ENCODE assay signal across 12 cellular contexts in genomic region chr22:45006101-45006872, GRCh38. TPM values are rescaled to one million over a fixed set of nuclear protein-coding genes. Genes with fewer than 3 reads are reported as not detected.
DNase-seq lines count a peak whose midpoint lies in the region; ATAC-seq and TF ChIP-seq lines count a peak whose summit lies in the region.
"Had no signal": no experiment of that assay in that cellular context is flagged by ENCODE, and none has a peak within 500 bp of the region (broad histone marks: within the 10 kb centered on the region; RNA-seq: fewer than 3 reads in every experiment).

No MANE protein-coding gene starts in this region.

- TF ChIP-seq CTCF in breast epithelium (IDR thresholded peaks at IDR 0.05): no peak
- TF ChIP-seq CTCF in mammary epithelial cell (conservative IDR thresholded peaks at IDR 0.05 in 1 of 2, IDR thresholded peaks at IDR 0.05 in 1 of 2; ENCODE audit: extremely low read depth in 1 of 2, insufficient read depth in 1 of 2, low read depth in 1 of 2, low read length in 2 of 2): no peak

- 9% methylated on average over 19 of the region's 19 CpGs for WGBS in mammary epithelial cell (ENCODE audit: low coverage, missing lambda C conversion rate)
- 4% methylated on average over 19 of the region's 19 CpGs for WGBS in urinary bladder

- H3K4me3 Mint-ChIP-seq in effector memory CD8-positive, alpha-beta T cell: peak overlapping the region; percentile 45 to 58
- peak overlapping the region in 9 of 10 donors; percentile 38 to 76 (median 71) for H3K4me3 Mint-ChIP-seq in naive thymus-derived CD4-positive, alpha-beta T cell

- CTCF ChIA-PET in mammary epithelial cell (lab: Charles Lee; ENCODE audit: low non-redundant PET): no interaction called here
- CTCF ChIA-PET in naive thymus-derived CD4-positive, alpha-beta T cell (lab: Charles Lee): no interaction called here

- TF ChIP-seq POLR2A in breast epithelium (IDR thresholded peaks at IDR 0.05): no peak

- H3K9me3 Mint-ChIP-seq in effector memory CD8-positive, alpha-beta T cell: no peaks in the 10 kb centered on the region
- peaks cover 0 to 5% (median 0%) of the 10 kb centered on the region in 11 donors for H3K9me3 Mint-ChIP-seq in naive thymus-derived CD4-positive, alpha-beta T cell

- H3K27ac ChIP-seq in breast epithelium (peak overlapping the region; percentile 73 to 85), mammary epithelial cell (ENCODE audit: insufficient read depth, low read depth, low read length) (no peak overlapping the region), urinary bladder (ENCODE audit: low read depth) (no peak overlapping the region)
- H3K27ac ChIP-seq in naive thymus-derived CD4-positive, alpha-beta T cell (ENCODE audit: low read depth, low read length): no peak overlapping the region

- H2AFZ ChIP-seq in mammary epithelial cell (ENCODE audit: low read depth, low read length): no peak overlapping the region

- H3K27ac Mint-ChIP-seq in effector memory CD8-positive, alpha-beta T cell: no peak overlapping the region
- H3K27ac Mint-ChIP-seq in naive thymus-derived CD4-positive, alpha-beta T cell: peak overlapping the region in 1 of 9 donors; percentile 51

- intact Hi-C loops in breast epithelium (cut with DNase I; ENCODE audit: low total_unique reads) (no loop called here), mammary epithelial cell (cut with micrococcal nuclease) (no loop called here)
- intact Hi-C loops in naive thymus-derived CD4-positive, alpha-beta T cell (cut with micrococcal nuclease): no loop called here

- no peaks in the 10 kb centered on the region for H3K36me3 ChIP-seq in breast epithelium
- no peaks in the 10 kb centered on the region for H3K36me3 ChIP-seq in mammary epithelial cell (ENCODE audit: insufficient read depth, low read length)
- H3K36me3 ChIP-seq in naive thymus-derived CD4-positive, alpha-beta T cell (ENCODE audit: control insufficient read depth in 2 of 3, insufficient read depth in 3 of 3, low read length in 3 of 3): no peaks in the 10 kb centered on the region
- no peaks in the 10 kb centered on the region for H3K36me3 ChIP-seq in urinary bladder (ENCODE audit: insufficient read depth)

- H4K20me1 ChIP-seq in mammary epithelial cell (ENCODE audit: insufficient read depth, low read length): no peaks in the 10 kb centered on the region

- peaks cover 9 to 11% of the 10 kb centered on the region in 2 donors for H3K4me1 Mint-ChIP-seq in effector memory CD8-positive, alpha-beta T cell (ENCODE audit: low read depth in 2 of 2)
- H3K4me1 Mint-ChIP-seq in naive thymus-derived CD4-positive, alpha-beta T cell: peaks cover 7 to 18% (median 17%) of the 10 kb centered on the region in 7 donors

- dilution Hi-C loops in mammary epithelial cell (cut with HindIII; ENCODE audit: low sequenced_read_pairs): no loop called here

- H3K9ac ChIP-seq in mammary epithelial cell (ENCODE audit: insufficient read depth, low read length): no peak overlapping the region

- peaks cover 60 to 69% of the 10 kb centered on the region in 2 donors for H3K27me3 Mint-ChIP-seq in effector memory CD8-positive, alpha-beta T cell
- H3K27me3 Mint-ChIP-seq in naive thymus-derived CD4-positive, alpha-beta T cell: peaks cover 47 to 69% (median 60%) of the 10 kb centered on the region in 5 donors

- H3K27me3 ChIP-seq in breast epithelium (peaks cover 3 to 14% of the 10 kb centered on the region in 2 donors), mammary epithelial cell (ENCODE audit: insufficient read depth, low read length) (peaks cover 32% of the 10 kb centered on the region)
- H3K27me3 ChIP-seq in naive thymus-derived CD4-positive, alpha-beta T cell (ENCODE audit: control insufficient read depth in 2 of 2, insufficient read depth in 2 of 2, low read length in 2 of 2): peaks cover 0 to 3% of the 10 kb centered on the region in 2 donors

- POLR2A ChIA-PET in naive thymus-derived CD4-positive, alpha-beta T cell (lab: Charles Lee): no interaction called here

- H3K36me3 Mint-ChIP-seq in effector memory CD8-positive, alpha-beta T cell (ENCODE audit: insufficient read depth): no peaks in the 10 kb centered on the region
- peaks cover 0 to 5% (median 0%) of the 10 kb centered on the region in 5 donors for H3K36me3 Mint-ChIP-seq in naive thymus-derived CD4-positive, alpha-beta T cell

- ATAC-seq in effector memory CD8-positive, alpha-beta T cell (replicated peaks): no peak
- ATAC-seq in naive thymus-derived CD4-positive, alpha-beta T cell: no peak
- no peak for ATAC-seq in GM18867 (IDR thresholded peaks at IDR 0.05; ENCODE audit: unreplicated experiment)
- no peak for ATAC-seq in GM19455 (IDR thresholded peaks at IDR 0.05; ENCODE audit: unreplicated experiment)
- ATAC-seq: left lobe of liver had no signal

- in situ Hi-C loops in mammary epithelial cell (cut with MboI; ENCODE audit: low sequenced_read_pairs in 2 of 2): no loop called here

- no TSS peak for BruUV-seq in mammary epithelial cell (replicated peaks; lab: Mats Ljungman, UMichigan)

- no peaks in the 10 kb centered on the region for H3K9me3 ChIP-seq in breast epithelium
- no peaks in the 10 kb centered on the region for H3K9me3 ChIP-seq in mammary epithelial cell (replicated peaks; ENCODE audit: insufficient read depth, low read length)
- no peaks in the 10 kb centered on the region for H3K9me3 ChIP-seq in naive thymus-derived CD4-positive, alpha-beta T cell (ENCODE audit: control insufficient read depth in 2 of 3, low read length in 3 of 3)

- no peak for DNase-seq in breast epithelium (ENCODE audit: low spot score in 2 of 2)
- DNase-seq in mammary epithelial cell: no peak
- DNase-seq in effector memory CD8-positive, alpha-beta T cell: no peak
- no peak for DNase-seq in naive thymus-derived CD4-positive, alpha-beta T cell
- no peak for DNase-seq in NCI-H1694 treated with DMSO at 0.1 percent for 48 hours (lab: John Stamatoyannopoulos, UW)
- DNase-seq: dermis blood vessel endothelial cell, NCI-H2029 treated with DMSO at 0.1 percent for 48 hours had no signal

- H3K79me2 ChIP-seq in mammary epithelial cell (ENCODE audit: insufficient read depth, low read length): no peaks in the 10 kb centered on the region

- H3K4me2 ChIP-seq in mammary epithelial cell (ENCODE audit: insufficient read depth, low read depth, low read length): no peak overlapping the region

- H3K4me1 ChIP-seq in breast epithelium (peaks cover 0 to 10% of the 10 kb centered on the region in 2 donors), mammary epithelial cell (ENCODE audit: insufficient read depth, low read length) (peaks cover 13% of the 10 kb centered on the region), urinary bladder (ENCODE audit: insufficient read depth) (peaks cover 5% of the 10 kb centered on the region)
- peaks cover 0 to 10% of the 10 kb centered on the region in 2 donors for H3K4me1 ChIP-seq in naive thymus-derived CD4-positive, alpha-beta T cell (ENCODE audit: control insufficient read depth in 2 of 2, insufficient read depth in 2 of 2, low read length in 2 of 2)

- H3K4me3 ChIP-seq in breast epithelium (peak overlapping the region; percentile 42 to 74 (median 62)), mammary epithelial cell (replicated peaks in 1 of 3; ENCODE audit: insufficient read depth in 1 of 3, low read depth in 2 of 3, low read length in 3 of 3) (no peak overlapping the region), urinary bladder (ENCODE audit: low read depth, low read length) (peak overlapping the region; percentile 70)
- no peak overlapping the region for H3K4me3 ChIP-seq in naive thymus-derived CD4-positive, alpha-beta T cell (ENCODE audit: low read length)

RNA-seq across cellular contexts. Expression of gene PHF21B, which starts 3.5 kb away (rescaled TPM):
- total RNA-seq in breast epithelium (1 to 10 TPM in 2 of 3 donors, not detected in 1; 3.6 to 4.1 TPM), mammary epithelial cell (under 1 TPM in 1 of 2 donors, not detected in 1; 0.26 TPM), urinary bladder (0.63 TPM)
- polyA plus RNA-seq in mammary epithelial cell (not detected), urinary bladder (0.61 TPM)
- polyA minus RNA-seq in mammary epithelial cell: not detected
- not detected for total RNA-seq in naive thymus-derived CD4-positive, alpha-beta T cell
- not detected for polyA plus RNA-seq in naive thymus-derived CD4-positive, alpha-beta T cell
- total RNA-seq: dermis blood vessel endothelial cell, left lobe of liver had no signal
- polyA plus RNA-seq: AG04450 had no signal

Comparison
In these comparisons a context has a peak if more than half of its experiments do, and no peak if none do; other contexts are left out.
1. H3K27ac ChIP-seq: peak in breast epithelium (2 of 2); none in mammary epithelial cell (single experiment), naive thymus-derived CD4-positive, alpha-beta T cell (single experiment) and urinary bladder (single experiment).
2. H3K4me3 ChIP-seq: peak in breast epithelium (3 of 3) and urinary bladder (single experiment); none in mammary epithelial cell (0 of 3) and naive thymus-derived CD4-positive, alpha-beta T cell (single experiment).